29 cellular contexts compared by ENCODE assay signal in genomic region chr11:78907636-78908035, GRCh38.
DNase-seq lines count a peak whose midpoint lies in the region; ATAC-seq, FAIRE-seq and TF ChIP-seq lines count a peak whose summit lies in the region.
"Had no signal": no experiment of that assay in that cellular context is flagged by ENCODE, and none has a peak within 500 bp of the region (broad histone marks: within the 10 kb centered on the region; RNA-seq: fewer than 3 reads in every experiment).

No MANE protein-coding gene starts in this region.

- no peak overlapping the region for H3K4me3 ChIP-seq in bronchial epithelial cell (ENCODE audit: low read depth, low read length)
- H3K4me3 ChIP-seq in right lobe of liver: no peak overlapping the region
- H3K4me3 ChIP-seq in H7 (ENCODE audit: insufficient read depth, low read depth, low read length): no peak overlapping the region
- H3K4me3 ChIP-seq: BLaER1, heart left ventricle, left ventricle myocardium inferior had no signal

- TF ChIP-seq CTCF in C4-2B (conservative IDR thresholded peaks at IDR 0.05): no peak
- TF ChIP-seq CTCF in bronchial epithelial cell (IDR thresholded peaks at IDR 0.05; ENCODE audit: insufficient read depth, low read length, severe bottlenecking): no peak
- no peak for TF ChIP-seq CTCF in right lobe of liver (IDR thresholded peaks at IDR 0.05)

- no peaks in the 10 kb centered on the region for H3K9me3 ChIP-seq in right lobe of liver
- H3K9me3 ChIP-seq: BLaER1, heart left ventricle, left ventricle myocardium inferior, SK-N-SH had no signal

- H3K27ac ChIP-seq in C4-2B: peak overlapping the region; percentile 32; the same call in 1 of the 2 replicates
- H3K27ac ChIP-seq in right lobe of liver: no peak overlapping the region
- H3K27ac ChIP-seq: BLaER1, heart left ventricle, left ventricle myocardium inferior, parathyroid adenoma had no signal

- H3K27me3 ChIP-seq in bronchial epithelial cell (ENCODE audit: control insufficient read depth, insufficient read depth, low read length): no peaks in the 10 kb centered on the region
- no peaks in the 10 kb centered on the region for H3K27me3 ChIP-seq in right lobe of liver
- no peaks in the 10 kb centered on the region for H3K27me3 ChIP-seq in H7 (ENCODE audit: control insufficient read depth, insufficient read depth, low read length)
- H3K27me3 ChIP-seq: BLaER1 had no signal

- DNase-seq in DMS53 (lab: John Stamatoyannopoulos, UW): peak; percentile 88
- DNase-seq in bronchial epithelial cell (ENCODE audit: low read depth): peak; percentile 81
- DNase-seq in right lobe of liver: peak in 1 of 3 donors; percentile 24
- DNase-seq in islet precursor cell: no peak
- DNase-seq in H7: no peak
- DNase-seq: activated CD4-positive, alpha-beta memory T cell treated with anti-CD3 and anti-CD28 coated beads, Interleukin-2, amount 10 ng/mL, durations not matched to agents 7 days and 5 days; activated CD4-positive, alpha-beta T cell treated with anti-CD3 and anti-CD28 coated beads for 1 hour; activated CD8-positive, alpha-beta memory T cell treated with anti-CD3 and anti-CD28 coated beads, Interleukin-2, amount 50 U/mL, for 48 hours; amygdala; effector CD4-positive, alpha-beta T cell; erythroblast; GOT3; heart left ventricle; left ventricle myocardium inferior; MV-4-11; NCI-H2171; NCI-H526 treated with DMSO at 0.1 percent for 48 hours; right cardiac atrium; RPMI8226; SK-N-SH; stimulated activated CD4-positive, alpha-beta T cell treated with anti-CD3 and anti-CD28 coated beads, Interleukin-2, amount 100 ng/mL, for 48 hours; T-helper 2 cell had no signal

- intact Hi-C loops in right lobe of liver (cut with DNase I): no loop called here

- H3K4me1 ChIP-seq in right lobe of liver: no peaks in the 10 kb centered on the region
- H3K4me1 ChIP-seq: BLaER1, left ventricle myocardium inferior, parathyroid adenoma had no signal

- WGBS in right lobe of liver (ENCODE audit: insufficient coverage, low coverage, low lambda C conversion rate, missing lambda C conversion rate): 35% methylated on average over 4 of the region's 4 CpGs

- TF ChIP-seq POLR2A in right lobe of liver (IDR thresholded peaks at IDR 0.05): no peak

- H3K36me3 ChIP-seq in bronchial epithelial cell (ENCODE audit: control insufficient read depth, insufficient read depth, low read length) (no peaks in the 10 kb centered on the region), right lobe of liver (no peaks in the 10 kb centered on the region), H7 (replicated peaks; ENCODE audit: control insufficient read depth, insufficient read depth, low read length) (no peaks in the 10 kb centered on the region)
- H3K36me3 ChIP-seq: heart left ventricle, left ventricle myocardium inferior had no signal

- FAIRE-seq in bronchial epithelial cell (lab: Jason Lieb, UNC): no peak
- FAIRE-seq: colon, GM12891 had no signal

- ATAC-seq in right lobe of liver: peak; percentile 39 to 85 (median 76)
- ATAC-seq in GM19463 (IDR thresholded peaks at IDR 0.05; ENCODE audit: unreplicated experiment): no peak
- ATAC-seq: activated T-helper 17 cell treated with anti-CD3 and anti-CD28 coated beads, Interleukin-2, amount 50 U/mL, for 72 hours; heart left ventricle; right cardiac atrium had no signal

Comparison
In these comparisons a context has a peak if more than half of its experiments do, and no peak if none do; other contexts are left out.
1. DNase-seq: peak in DMS53 (single experiment) and bronchial epithelial cell (single experiment); none in islet precursor cell (single experiment) and H7 (single experiment).